In genomic region chr14:22556990-22557623, GRCh38 we compare ENCODE assay signal across 8 cellular contexts. TPM values are rescaled to one million over a fixed set of nuclear protein-coding genes. Genes with fewer than 3 reads are reported as not detected.
DNase-seq lines count a peak whose midpoint lies in the region; ATAC-seq and TF ChIP-seq lines count a peak whose summit lies in the region.

No MANE protein-coding gene starts in this region.

- H3K4me3 Mint-ChIP-seq in activated naive CD4-positive, alpha-beta T cell treated with anti-CD3 and anti-CD28 coated beads, Interleukin-2, amount 10 ng/mL, durations not matched to agents 7 days and 5 days = peak overlapping the region; percentile 80

- WGBS in testis, 2 donors = 5 to 15% methylated on average over 11 to 28 of the region's 28 CpGs

- ATAC-seq in GM21786 (IDR thresholded peaks at IDR 0.05; ENCODE audit: unreplicated experiment) = peak; percentile 27

- H3K27ac Mint-ChIP-seq in activated naive CD4-positive, alpha-beta T cell treated with anti-CD3 and anti-CD28 coated beads, Interleukin-2, amount 10 ng/mL, durations not matched to agents 7 days and 5 days = peak overlapping the region; percentile 97

- peaks cover 92% of the 10 kb centered on the region for H3K4me1 Mint-ChIP-seq in activated naive CD4-positive, alpha-beta T cell treated with anti-CD3 and anti-CD28 coated beads, Interleukin-2, amount 10 ng/mL, durations not matched to agents 7 days and 5 days

- TF ChIP-seq POLR2A in testis (IDR thresholded peaks at IDR 0.05) = no peak

- peak; percentile 51 for DNase-seq in DMS153 (lab: John Stamatoyannopoulos, UW)
- DNase-seq in SK-N-DZ (ENCODE audit: low spot score) = peak; percentile 74
- DNase-seq in activated naive CD4-positive, alpha-beta T cell treated with anti-CD3 and anti-CD28 coated beads, Interleukin-2, amount 10 ng/mL, durations not matched to agents 7 days and 5 days = peak; percentile 93
- DNase-seq in globus pallidus (ENCODE audit: low spot score) = peak; percentile 76
- peak; percentile 97 for DNase-seq in osteoblast (ENCODE audit: insufficient read length, low spot score, missing footprints)
- peak; percentile 83 for DNase-seq in testis

- H3K27me3 ChIP-seq in osteoblast (ENCODE audit: insufficient read depth, low read length) = no peaks in the 10 kb centered on the region
- H3K27me3 ChIP-seq in testis = no peaks in the 10 kb centered on the region

- H3K27ac ChIP-seq in osteoblast (ENCODE audit: low read depth, low read length) (peak overlapping the region; percentile 57), testis (peak overlapping the region in 1 of 2 donors; percentile 57)

- H3K4me1 ChIP-seq in osteoblast (ENCODE audit: insufficient read depth, low read length) (peaks cover 12% of the 10 kb centered on the region), testis (no peaks in the 10 kb centered on the region)

- peaks cover 8% of the 10 kb centered on the region for H3K27me3 Mint-ChIP-seq in activated naive CD4-positive, alpha-beta T cell treated with anti-CD3 and anti-CD28 coated beads, Interleukin-2, amount 10 ng/mL, durations not matched to agents 7 days and 5 days

- no peaks in the 10 kb centered on the region for H4K20me1 ChIP-seq in osteoblast (ENCODE audit: insufficient read depth, low read length)

- no peaks in the 10 kb centered on the region for H3K9me3 Mint-ChIP-seq in activated naive CD4-positive, alpha-beta T cell treated with anti-CD3 and anti-CD28 coated beads, Interleukin-2, amount 10 ng/mL, durations not matched to agents 7 days and 5 days

- no peaks in the 10 kb centered on the region for H3K79me2 ChIP-seq in osteoblast (ENCODE audit: insufficient read depth, low read length)

- intact Hi-C loops in testis (cut with DNase I; ENCODE audit: low total_unique reads) = loop anchor here (5.0 kb wide), 1 partner anchor 170 kb away; no protein-coding TSS in a partner anchor

- CTCF ChIA-PET in activated naive CD4-positive, alpha-beta T cell treated with anti-CD3 and anti-CD28 coated beads, Interleukin-2, amount 10 ng/mL, durations not matched to agents 7 days and 5 days (lab: Charles Lee) = interaction anchor here (0.7 to 3.5 kb wide), 31 partner anchors 7 to 806 kb away, joined by 3 to 139 read pairs (median 4); no protein-coding TSS in a partner anchor

- peaks cover 41% of the 10 kb centered on the region for H3K36me3 Mint-ChIP-seq in activated naive CD4-positive, alpha-beta T cell treated with anti-CD3 and anti-CD28 coated beads, Interleukin-2, amount 10 ng/mL, durations not matched to agents 7 days and 5 days

- H3K9me3 ChIP-seq in osteoblast (ENCODE audit: low read depth, low read length) (no peaks in the 10 kb centered on the region), testis (no peaks in the 10 kb centered on the region)

- peak overlapping the region; percentile 56 for H3K4me3 ChIP-seq in osteoblast (ENCODE audit: insufficient read depth, low read length)
- H3K4me3 ChIP-seq in testis = peak overlapping the region; percentile 20 to 22

- H3K36me3 ChIP-seq in osteoblast (ENCODE audit: insufficient read depth, low read length) (no peaks in the 10 kb centered on the region), testis (ENCODE audit: low read depth, missing control alignments) (no peaks in the 10 kb centered on the region)

- peak overlapping the region; percentile 76 for H3K4me2 ChIP-seq in osteoblast (ENCODE audit: insufficient read depth, low read length)

- peak; percentile 100 for TF ChIP-seq CTCF in LNCAP (IDR thresholded peaks at IDR 0.05)
- TF ChIP-seq CTCF in osteoblast (IDR thresholded peaks at IDR 0.05; ENCODE audit: extremely low read depth, low read depth, low read length) = peak; percentile 98
- peak; percentile 95 to 98 (median 96) for TF ChIP-seq CTCF in testis (IDR thresholded peaks at IDR 0.05)

- peak overlapping the region; percentile 93 for H2AFZ ChIP-seq in osteoblast (ENCODE audit: low read length)

RNA-seq across cellular contexts. Expression of gene DAD1, which starts 31.9 kb away (rescaled TPM):
- 340 and 346 TPM in 2 replicates for polyA plus RNA-seq in SK-N-DZ (2014; cell fraction: cytosol; rRNA removed)
- polyA plus RNA-seq in SK-N-DZ (2014; cell fraction: nucleus; rRNA removed) = 146 and 190 TPM in 2 replicates
- 213 and 272 TPM in 2 replicates for total RNA-seq in osteoblast
- total RNA-seq in testis = 100 to 1,000 TPM; 209 to 235 TPM
- polyA plus RNA-seq in testis (ENCODE audit: insufficient read depth, low read depth, low replicate concordance) = 350 TPM

RNA-seq across cellular contexts. Expression of gene ABHD4, which starts 41.0 kb away (rescaled TPM):
- 4.0 and 4.9 TPM in 2 replicates for polyA plus RNA-seq in SK-N-DZ (2014; cell fraction: cytosol; rRNA removed)
- polyA plus RNA-seq in SK-N-DZ (2014; cell fraction: nucleus; rRNA removed) = 2.3 and 4.4 TPM in 2 replicates
- total RNA-seq in osteoblast (52.1 and 54.2 TPM in 2 replicates), testis (100 to 1,000 TPM; 122 to 158 TPM)
- polyA plus RNA-seq in testis (ENCODE audit: insufficient read depth, low read depth, low replicate concordance) = 111 TPM
